In the genomic region with DNA sequence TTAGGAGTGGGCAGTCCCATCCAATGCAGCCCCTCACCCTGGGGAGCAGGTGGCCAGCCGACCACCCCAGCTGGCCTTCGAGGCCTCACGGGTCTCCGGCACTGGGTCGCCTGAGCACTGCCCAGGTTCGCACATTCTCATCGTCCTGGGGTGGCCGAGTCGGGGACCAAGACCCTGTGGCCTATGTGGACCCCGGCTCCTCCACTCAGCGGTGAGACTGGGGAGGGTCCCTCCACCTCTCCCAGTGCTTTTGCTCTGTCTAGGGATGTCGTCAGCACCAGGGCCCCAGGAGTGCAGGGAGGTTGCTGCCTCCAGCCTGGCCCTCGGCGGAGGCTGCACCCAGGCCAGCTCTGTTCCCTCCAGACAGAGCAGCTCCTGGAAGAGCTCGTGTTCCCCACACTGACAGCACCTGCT, we compare ENCODE assay signal across 16 cellular contexts.
DNase-seq lines count a peak whose midpoint lies in the region; ATAC-seq and TF ChIP-seq lines count a peak whose summit lies in the region.
"Had no signal": no experiment of that assay in that cellular context is flagged by ENCODE, and none has a peak within 500 bp of the region (broad histone marks: within the 10 kb centered on the region; RNA-seq: fewer than 3 reads in every experiment).

No MANE protein-coding gene starts in this region.

- WGBS in suprapubic skin, result 91% methylated on average over 9 of the region's 15 CpGs

- H3K4me1 Mint-ChIP-seq in chondrocyte (ENCODE audit: low read depth) (no peaks in the 10 kb centered on the region), T-cell (no peaks in the 10 kb centered on the region)
- H3K4me1 Mint-ChIP-seq in natural killer cell treated with Interleukin-12 subunit alpha and Interleukin-12 subunit beta and Interleukin-15 and Interleukin-18, amount 100 ng/mL, for 72 hours (ENCODE audit: low read depth in 2 of 2), result no peaks in the 10 kb centered on the region
- H3K4me1 Mint-ChIP-seq in stimulated activated memory B cell treated with anti-CD40 and anti-IgM and Interleukin-4, amounts not matched to agents 10 μg/mL and 1 μg/mL and 100 μg/mL, for 72 hours, result no peaks in the 10 kb centered on the region

- H3K27me3 ChIP-seq in H7 (ENCODE audit: control insufficient read depth, insufficient read depth, low read length), result no peaks in the 10 kb centered on the region
- peaks cover 4% of the 10 kb centered on the region for H3K27me3 ChIP-seq in suprapubic skin
- H3K27me3 ChIP-seq: Peyer's patch had no signal

- TF ChIP-seq POLR2A in suprapubic skin (IDR thresholded peaks at IDR 0.05), result no peak

- no peaks in the 10 kb centered on the region for H3K36me3 Mint-ChIP-seq in chondrocyte (ENCODE audit: low read depth)
- no peaks in the 10 kb centered on the region for H3K36me3 Mint-ChIP-seq in natural killer cell treated with Interleukin-12 subunit alpha and Interleukin-12 subunit beta and Interleukin-15 and Interleukin-18, amount 100 ng/mL, for 72 hours
- H3K36me3 Mint-ChIP-seq in stimulated activated memory B cell treated with anti-CD40 and anti-IgM and Interleukin-4, amounts not matched to agents 10 μg/mL and 1 μg/mL and 100 μg/mL, for 72 hours, result no peaks in the 10 kb centered on the region
- no peaks in the 10 kb centered on the region for H3K36me3 Mint-ChIP-seq in T-cell

- H3K27ac Mint-ChIP-seq in chondrocyte (ENCODE audit: unreplicated experiment), result no peak overlapping the region
- no peak overlapping the region for H3K27ac Mint-ChIP-seq in natural killer cell treated with Interleukin-12 subunit alpha and Interleukin-12 subunit beta and Interleukin-15 and Interleukin-18, amount 100 ng/mL, for 72 hours
- no peak overlapping the region for H3K27ac Mint-ChIP-seq in stimulated activated memory B cell treated with anti-CD40 and anti-IgM and Interleukin-4, amounts not matched to agents 10 μg/mL and 1 μg/mL and 100 μg/mL, for 72 hours
- no peak overlapping the region for H3K27ac Mint-ChIP-seq in T-cell
- H3K27ac Mint-ChIP-seq: CD4-positive, alpha-beta T cell had no signal

- ATAC-seq in natural killer cell treated with Interleukin-12 subunit alpha and Interleukin-12 subunit beta and Interleukin-15 and Interleukin-18, amount 100 ng/mL, for 72 hours, result peak; percentile 33 to 37
- ATAC-seq in stimulated activated memory B cell treated with anti-CD40 and anti-IgM and Interleukin-4, amounts not matched to agents 10 μg/mL and 1 μg/mL and 100 μg/mL, for 72 hours, result no peak
- no peak for ATAC-seq in T-cell (replicated peaks in 1 of 4)

- TF ChIP-seq EP300 in suprapubic skin (IDR thresholded peaks at IDR 0.05), result no peak

- no peak overlapping the region for H3K4me3 ChIP-seq in H7 (ENCODE audit: insufficient read depth, low read depth, low read length)
- no peak overlapping the region for H3K4me3 ChIP-seq in suprapubic skin
- H3K4me3 ChIP-seq: Peyer's patch had no signal

- CTCF ChIA-PET in T-cell (lab: Charles Lee), result no interaction called here

- H3K27ac ChIP-seq in suprapubic skin, result no peak overlapping the region
- H3K27ac ChIP-seq: Peyer's patch had no signal

- H3K4me3 Mint-ChIP-seq in chondrocyte (ENCODE audit: unreplicated experiment) (no peak overlapping the region), T-cell (no peak overlapping the region)
- H3K4me3 Mint-ChIP-seq in natural killer cell treated with Interleukin-12 subunit alpha and Interleukin-12 subunit beta and Interleukin-15 and Interleukin-18, amount 100 ng/mL, for 72 hours, result no peak overlapping the region
- H3K4me3 Mint-ChIP-seq in stimulated activated memory B cell treated with anti-CD40 and anti-IgM and Interleukin-4, amounts not matched to agents 10 μg/mL and 1 μg/mL and 100 μg/mL, for 72 hours, result no peak overlapping the region
- H3K4me3 Mint-ChIP-seq: CD4-positive, alpha-beta T cell had no signal

- no peaks in the 10 kb centered on the region for H3K9me3 ChIP-seq in suprapubic skin
- H3K9me3 ChIP-seq: Peyer's patch had no signal

- DNase-seq in H7 (peak; percentile 43), chondrocyte (ENCODE audit: low spot score) (peak; percentile 80), suprapubic skin (ENCODE audit: low spot score in 2 of 2) (peak; percentile 40 to 69), T-cell (no peak), NCI-H69 (lab: John Stamatoyannopoulos, UW) (no peak)
- no peak for DNase-seq in natural killer cell treated with Interleukin-12 subunit alpha and Interleukin-12 subunit beta and Interleukin-15 and Interleukin-18, amount 100 ng/mL, for 72 hours (ENCODE audit: low spot score)
- DNase-seq: CD4-positive, alpha-beta T cell; EL; NCI-H1105 treated with DMSO at 0.1 percent for 48 hours; NCI-H1694 treated with DMSO at 0.1 percent for 48 hours; NCI-H2107; NCI-H2227 treated with DMSO at 0.1 percent for 48 hours; NCI-H524; Peyer's patch; SHP77 had no signal

- H3K36me3 ChIP-seq in H7 (replicated peaks; ENCODE audit: control insufficient read depth, insufficient read depth, low read length) (no peaks in the 10 kb centered on the region), suprapubic skin (no peaks in the 10 kb centered on the region)
- H3K36me3 ChIP-seq: Peyer's patch had no signal

- H3K27me3 Mint-ChIP-seq in chondrocyte (ENCODE audit: low read depth) (peaks cover 6% of the 10 kb centered on the region), T-cell (no peaks in the 10 kb centered on the region)
- H3K27me3 Mint-ChIP-seq in natural killer cell treated with Interleukin-12 subunit alpha and Interleukin-12 subunit beta and Interleukin-15 and Interleukin-18, amount 100 ng/mL, for 72 hours, result no peaks in the 10 kb centered on the region
- H3K27me3 Mint-ChIP-seq in stimulated activated memory B cell treated with anti-CD40 and anti-IgM and Interleukin-4, amounts not matched to agents 10 μg/mL and 1 μg/mL and 100 μg/mL, for 72 hours, result no peaks in the 10 kb centered on the region
- H3K27me3 Mint-ChIP-seq: CD4-positive, alpha-beta T cell had no signal

- H3K9me3 Mint-ChIP-seq in chondrocyte (ENCODE audit: low read depth), result no peaks in the 10 kb centered on the region
- no peaks in the 10 kb centered on the region for H3K9me3 Mint-ChIP-seq in natural killer cell treated with Interleukin-12 subunit alpha and Interleukin-12 subunit beta and Interleukin-15 and Interleukin-18, amount 100 ng/mL, for 72 hours
- H3K9me3 Mint-ChIP-seq in stimulated activated memory B cell treated with anti-CD40 and anti-IgM and Interleukin-4, amounts not matched to agents 10 μg/mL and 1 μg/mL and 100 μg/mL, for 72 hours, result no peaks in the 10 kb centered on the region
- H3K9me3 Mint-ChIP-seq in T-cell, result no peaks in the 10 kb centered on the region
- H3K9me3 Mint-ChIP-seq: CD4-positive, alpha-beta T cell had no signal

- no peaks in the 10 kb centered on the region for H3K4me1 ChIP-seq in suprapubic skin
- H3K4me1 ChIP-seq: Peyer's patch had no signal

- TF ChIP-seq CTCF in chondrocyte (IDR thresholded peaks at IDR 0.05) (no peak), suprapubic skin (IDR thresholded peaks at IDR 0.05) (no peak)

- POLR2A ChIA-PET in T-cell (lab: Charles Lee), result no interaction called here

Comparison
In these comparisons a context has a peak if more than half of its experiments do, and no peak if none do; other contexts are left out.
1. DNase-seq: peak in H7 (single experiment), chondrocyte (single experiment) and suprapubic skin (2 of 2); none in natural killer cell treated with Interleukin-12 subunit alpha and Interleukin-12 subunit beta and Interleukin-15 and Interleukin-18, amount 100 ng/mL, for 72 hours (single experiment), T-cell (0 of 34) and NCI-H69 (single experiment).
2. ATAC-seq: peak in natural killer cell treated with Interleukin-12 subunit alpha and Interleukin-12 subunit beta and Interleukin-15 and Interleukin-18, amount 100 ng/mL, for 72 hours (2 of 2); none in stimulated activated memory B cell treated with anti-CD40 and anti-IgM and Interleukin-4, amounts not matched to agents 10 μg/mL and 1 μg/mL and 100 μg/mL, for 72 hours (single experiment) and T-cell (0 of 4).